1 cellular context compared by ENCODE assay signal in genomic region chr15:35327789-35328188, GRCh38.
TF ChIP-seq lines count a peak whose summit lies in the region.

No MANE protein-coding gene starts in this region.

TF ChIP-seq in A549, 52 proteins besides CTCF, POLR2A, EP300 and RAD21 (continued from another document):
- no peak for TF ChIP-seq HES2 (IDR thresholded peaks at IDR 0.05)
- no peak for TF ChIP-seq SREBF2 (IDR thresholded peaks at IDR 0.05)
- no peak for TF ChIP-seq KDM5A (IDR thresholded peaks at IDR 0.05)
- TF ChIP-seq MYC (IDR thresholded peaks at IDR 0.05; ENCODE audit: borderline replicate concordance, low read length), result no peak
- no peak for TF ChIP-seq E2F6 (IDR thresholded peaks at IDR 0.05; ENCODE audit: borderline replicate concordance, low read depth)
